25 cellular contexts compared by ENCODE assay signal in the genomic region with DNA sequence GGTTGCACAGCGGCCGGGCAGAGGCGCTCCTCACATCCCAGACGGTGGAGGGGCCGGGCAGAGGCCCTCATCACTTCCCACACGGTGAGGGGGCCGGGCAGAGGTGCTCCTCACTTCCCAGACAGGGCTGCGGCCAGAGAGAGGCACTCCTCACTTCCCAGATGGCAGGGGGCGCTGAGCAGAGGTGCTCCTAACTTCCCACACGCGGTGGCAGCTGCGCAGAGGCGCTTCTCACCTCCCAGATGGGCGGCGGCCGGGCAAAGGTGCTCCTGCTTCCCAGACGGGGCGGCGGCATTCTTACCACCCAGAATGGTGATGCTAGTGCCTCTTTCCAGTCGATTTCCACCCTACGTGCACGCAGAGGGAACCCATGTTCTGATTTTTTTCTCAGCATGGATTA.
"Had no signal": no experiment of that assay in that cellular context is flagged by ENCODE, and none has a peak within 500 bp of the region (broad histone marks: within the 10 kb centered on the region; RNA-seq: fewer than 3 reads in every experiment).

No MANE protein-coding gene starts in this region.

- H3K4me2 ChIP-seq: KMS-11, SK-N-SH had no signal

- H3K9me3 ChIP-seq: SK-N-SH had no signal

- DNase-seq: Kasumi-1, MM.1S, MV-4-11, NCI-H1048, NCI-H1105, NCI-H1417, NCI-H1436 treated with DMSO at 0.1 percent for 48 hours, NCI-H1694, NCI-H187 treated with DMSO at 0.1 percent for 48 hours, NCI-H2029 treated with DMSO at 0.1 percent for 48 hours, NCI-H2107, NCI-H2171 treated with DMSO at 0.1 percent for 48 hours, NCI-H345, NCI-H446 treated with DMSO at 0.1 percent for 48 hours, NCI-H510A treated with DMSO at 0.1 percent for 48 hours, NCI-H526, NCI-H774, RPMI8226, SHP77, SK-N-SH, SW 1271 had no signal

- H3K4me3 Mint-ChIP-seq: IgD-negative memory B cell had no signal

- H3K27ac ChIP-seq: HL-60, KMS-11 had no signal

- ATAC-seq: K562 had no signal

- H3K36me3 Mint-ChIP-seq: IgD-negative memory B cell had no signal

- H3K9me2 ChIP-seq: SK-N-SH had no signal

- H3K4me3 ChIP-seq: K562 had no signal

- H3K27ac Mint-ChIP-seq: IgD-negative memory B cell had no signal
